Comparison of ENCODE assay signal across 27 cellular contexts in the genomic region with DNA sequence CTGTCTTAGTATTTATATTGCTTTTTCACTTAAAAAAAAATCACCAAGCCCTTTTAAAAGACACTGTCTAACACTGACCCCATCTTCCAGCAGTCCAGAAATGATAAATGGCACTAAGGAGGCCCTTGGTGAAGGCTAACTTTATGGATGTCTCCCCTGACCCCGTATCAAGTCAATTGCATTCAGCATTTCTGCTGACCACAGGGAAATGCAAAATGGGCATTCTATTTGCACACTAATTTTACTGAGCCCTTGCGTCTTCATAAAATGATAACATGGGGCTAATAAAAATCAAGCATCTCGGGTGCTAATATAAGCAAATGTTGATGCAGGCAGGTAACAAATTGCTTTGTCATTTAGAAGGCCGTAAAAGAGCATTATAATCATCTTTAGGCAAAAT.
"Had no signal": no experiment of that assay in that cellular context is flagged by ENCODE, and none has a peak within 500 bp of the region (broad histone marks: within the 10 kb centered on the region; RNA-seq: fewer than 3 reads in every experiment).

No MANE protein-coding gene starts in this region.

- H3K27ac ChIP-seq: brain microvascular endothelial cell, coronary artery, dorsolateral prefrontal cortex had no signal

- H3K27me3 ChIP-seq: brain microvascular endothelial cell, dorsolateral prefrontal cortex had no signal

- DNase-seq: activated B cell treated with CpG ODN at 0.5 μM for 24 hours; activated CD4-positive, alpha-beta T cell treated with anti-CD3 and anti-CD28 coated beads for 48 hours; activated CD4-positive, alpha-beta T cell treated with anti-CD3 and anti-CD28 coated beads, Interleukin-2, amount 50 U/mL, for 1 hour; activated CD4-positive, alpha-beta T cell treated with anti-CD3 and anti-CD28 coated beads, Interleukin-2, amount 50 U/mL, for 48 hours; activated CD8-positive, alpha-beta memory T cell treated with anti-CD3 and anti-CD28 coated beads for 24 hours; activated CD8-positive, alpha-beta T cell treated with anti-CD3 and anti-CD28 coated beads for 36 hours; activated effector memory CD4-positive, alpha-beta T cell treated with Interleukin-2 at 50 U/mL for 16 hours; activated gamma-delta T cell treated with Interleukin-2 at 50 U/mL for 16 hours; activated naive CD4-positive, alpha-beta T cell treated with anti-CD3 and anti-CD28 coated beads, Interleukin-2, amount 50 U/mL, for 16 hours; activated naive CD4-positive, alpha-beta T cell treated with Interleukin-2 at 50 U/mL for 16 hours; activated T-cell treated with anti-CD3 and anti-CD28 coated beads, Interleukin-2, amount 50 U/mL, for 4 hours; amniotic stem cell; anterior cingulate cortex; brain microvascular endothelial cell; dorsolateral prefrontal cortex; effector memory CD4-positive, alpha-beta T cell; endodermal cell; foreskin fibroblast; head of caudate nucleus; hippocampal formation had no signal

- ATAC-seq: activated CD4-positive, CD25-positive, alpha-beta regulatory T cell treated with anti-CD3 and anti-CD28 coated beads, Interleukin-2, amount 50 U/mL, for 24 hours; activated CD8-positive, alpha-beta T cell treated with anti-CD3 and anti-CD28 coated beads for 36 hours; activated T-cell treated with anti-CD3 and anti-CD28 coated beads, Interleukin-2, amount 50 U/mL, for 4 hours; activated T-helper 17 cell treated with anti-CD3 and anti-CD28 coated beads, Interleukin-2, amount 50 U/mL, for 72 hours; esophagus mucosa had no signal

- H3K36me3 ChIP-seq: brain microvascular endothelial cell had no signal

- H3K9me3 Mint-ChIP-seq: activated B cell treated with CpG ODN at 0.5 μM for 24 hours; activated CD8-positive, alpha-beta T cell treated with anti-CD3 and anti-CD28 coated beads for 36 hours; activated T-cell treated with anti-CD3 and anti-CD28 coated beads, Interleukin-2, amount 50 U/mL, for 4 hours; activated T-helper 17 cell treated with anti-CD3 and anti-CD28 coated beads, Interleukin-2, amount 50 U/mL, for 72 hours; central memory CD8-positive, alpha-beta T cell; dendritic cell treated with granulocyte-macrophage colony-stimulating factor and Interleukin-4, amounts not matched to agents 40 ng/mL and 50 ng/mL, for 4 days; endodermal cell had no signal

- H3K36me3 Mint-ChIP-seq: activated naive CD8-positive, alpha-beta T cell had no signal

- H3K4me3 Mint-ChIP-seq: activated B cell treated with CpG ODN at 0.5 μM for 24 hours; activated CD8-positive, alpha-beta T cell treated with anti-CD3 and anti-CD28 coated beads for 36 hours; activated naive CD8-positive, alpha-beta T cell; activated T-cell treated with anti-CD3 and anti-CD28 coated beads, Interleukin-2, amount 50 U/mL, for 4 hours; activated T-helper 17 cell treated with anti-CD3 and anti-CD28 coated beads, Interleukin-2, amount 50 U/mL, for 72 hours; central memory CD8-positive, alpha-beta T cell; dendritic cell treated with granulocyte-macrophage colony-stimulating factor and Interleukin-4, amounts not matched to agents 40 ng/mL and 50 ng/mL, for 4 days; endodermal cell had no signal

- H3K4me3 ChIP-seq: coronary artery, dorsolateral prefrontal cortex had no signal

- H3K27ac Mint-ChIP-seq: activated B cell treated with CpG ODN at 0.5 μM for 24 hours; activated CD8-positive, alpha-beta T cell treated with anti-CD3 and anti-CD28 coated beads for 36 hours; activated naive CD8-positive, alpha-beta T cell; activated T-helper 17 cell treated with anti-CD3 and anti-CD28 coated beads, Interleukin-2, amount 50 U/mL, for 72 hours; dendritic cell treated with granulocyte-macrophage colony-stimulating factor and Interleukin-4, amounts not matched to agents 40 ng/mL and 50 ng/mL, for 4 days; endodermal cell had no signal

- H3K4me1 Mint-ChIP-seq: activated B cell treated with CpG ODN at 0.5 μM for 24 hours; activated T-helper 17 cell treated with anti-CD3 and anti-CD28 coated beads, Interleukin-2, amount 50 U/mL, for 72 hours; central memory CD8-positive, alpha-beta T cell had no signal
